ENCODE assay signal across 15 cellular contexts in genomic region chr10:36801660-36802059, GRCh38.
DNase-seq lines count a peak whose midpoint lies in the region; ATAC-seq, FAIRE-seq and TF ChIP-seq lines count a peak whose summit lies in the region.
"Had no signal": no experiment of that assay in that cellular context is flagged by ENCODE, and none has a peak within 500 bp of the region (broad histone marks: within the 10 kb centered on the region; RNA-seq: fewer than 3 reads in every experiment).

No MANE protein-coding gene starts in this region.

- H3K4me3 Mint-ChIP-seq in type B pancreatic cell: peak overlapping the region; percentile 32

- H3K4me3 ChIP-seq in SK-N-SH (ENCODE audit: low read depth in 2 of 2, low read length in 1 of 2) (no peak overlapping the region), coronary artery (no peak overlapping the region), mesodermal cell (ENCODE audit: extremely low read depth, insufficient read depth, low read length, poor library complexity, severe bottlenecking) (no peak overlapping the region)
- H3K4me3 ChIP-seq: BLaER1 treated with 17β-estradiol and CSF1 and Interleukin-3, amounts not matched to agents 10 nM and 100 nM; GM12878; GM23248 had no signal

- H3K4me2 ChIP-seq in SK-N-SH: no peak overlapping the region
- H3K4me2 ChIP-seq: BLaER1 treated with 17β-estradiol and CSF1 and Interleukin-3, amounts not matched to agents 10 nM and 100 nM had no signal

- TF ChIP-seq CTCF in SK-N-SH (IDR thresholded peaks at IDR 0.05) (no peak), coronary artery (IDR thresholded peaks at IDR 0.05) (no peak), type B pancreatic cell (conservative IDR thresholded peaks at IDR 0.05) (no peak)

- no peaks in the 10 kb centered on the region for H3K79me2 ChIP-seq in SK-N-SH (ENCODE audit: insufficient read depth)

- WGBS in SK-N-SH (ENCODE audit: low lambda C conversion rate): 57% methylated on average over 3 of the region's 3 CpGs
- 20 to 61% methylated on average over 1 to 3 of the region's 3 CpGs for WGBS in mesodermal cell (ENCODE audit: insufficient coverage in 2 of 2), 2 experiments

- POLR2A ChIA-PET in SK-N-SH (lab: Yijun Ruan, JAX): no interaction called here

- H2AFZ ChIP-seq in SK-N-SH (ENCODE audit: low read depth): no peak overlapping the region
- H2AFZ ChIP-seq: GM23248 had no signal

- H3K27ac ChIP-seq in SK-N-SH (ENCODE audit: low read depth in 2 of 2, low read length in 1 of 2): peak overlapping the region in 1 of 2 experiments; percentile 89; a peak in 2 of 4 replicates
- peak overlapping the region; percentile 5 to 19 for H3K27ac ChIP-seq in coronary artery
- peak overlapping the region; percentile 54 for H3K27ac ChIP-seq in mesodermal cell (ENCODE audit: low read depth, low read length, severe bottlenecking)
- H3K27ac ChIP-seq: BLaER1 treated with 17β-estradiol and CSF1 and Interleukin-3, amounts not matched to agents 10 nM and 100 nM; GM23248 had no signal

- no peak for TF ChIP-seq RAD21 in SK-N-SH (IDR thresholded peaks at IDR 0.05; ENCODE audit: low read length)

- DNase-seq in SK-N-SH (no peak), coronary artery (ENCODE audit: low spot score) (no peak), type B pancreatic cell (ENCODE audit: extremely low spot score, unreplicated experiment) (no peak), HTR-8/SVneo (ENCODE audit: insufficient read length, low spot score) (no peak), G401 (ENCODE audit: low spot score) (no peak)
- DNase-seq: DMS53, NCI-H1048, NCI-H146 had no signal

- H3K27me3 Mint-ChIP-seq in type B pancreatic cell: no peaks in the 10 kb centered on the region

- H4K20me1 ChIP-seq in SK-N-SH (ENCODE audit: insufficient read depth): no peaks in the 10 kb centered on the region
- H4K20me1 ChIP-seq: BLaER1 treated with 17β-estradiol and CSF1 and Interleukin-3, amounts not matched to agents 10 nM and 100 nM had no signal

- H3K36me3 Mint-ChIP-seq in type B pancreatic cell: no peaks in the 10 kb centered on the region

- in situ Hi-C loops in G401 (cut with HindIII; ENCODE audit: low sequenced_read_pairs): no loop called here

- no peak overlapping the region for H3K9ac ChIP-seq in SK-N-SH
- H3K9ac ChIP-seq: BLaER1 treated with 17β-estradiol and CSF1 and Interleukin-3, amounts not matched to agents 10 nM and 100 nM; GM23248 had no signal

- no peak overlapping the region for H3K27ac Mint-ChIP-seq in type B pancreatic cell

- peaks cover 25% of the 10 kb centered on the region for H3K4me1 Mint-ChIP-seq in type B pancreatic cell (ENCODE audit: unreplicated experiment)

- H3K27me3 ChIP-seq in SK-N-SH (ENCODE audit: insufficient read depth): no peaks in the 10 kb centered on the region
- H3K27me3 ChIP-seq: BLaER1 treated with 17β-estradiol and CSF1 and Interleukin-3, amounts not matched to agents 10 nM and 100 nM had no signal

- TF ChIP-seq EP300 in SK-N-SH (IDR thresholded peaks at IDR 0.05; ENCODE audit: borderline replicate concordance in 1 of 2, low read depth in 1 of 2, low read length in 1 of 2): no peak

- no peaks in the 10 kb centered on the region for H3K9me2 ChIP-seq in SK-N-SH

- ATAC-seq in SK-N-SH treated with all-trans-retinoic acid at 6 μM for 48 hours (peak; percentile 11), GM21367 (IDR thresholded peaks at IDR 0.05; ENCODE audit: unreplicated experiment) (no peak)
- ATAC-seq: GM12878 had no signal

- H3K9me3 Mint-ChIP-seq in type B pancreatic cell: peaks cover 5% of the 10 kb centered on the region

- H3K36me3 ChIP-seq in SK-N-SH (replicated peaks in 1 of 2; ENCODE audit: control insufficient read depth in 1 of 2, insufficient read depth in 2 of 2, low read length in 1 of 2): no peaks in the 10 kb centered on the region
- no peaks in the 10 kb centered on the region for H3K36me3 ChIP-seq in mesodermal cell (ENCODE audit: control insufficient read depth, insufficient read depth, low read length)
- H3K36me3 ChIP-seq: BLaER1 treated with 17β-estradiol and CSF1 and Interleukin-3, amounts not matched to agents 10 nM and 100 nM had no signal

- CTCF ChIA-PET in SK-N-SH (lab: Yijun Ruan, JAX): interaction anchor here (1.0 to 2.0 kb wide), 4 partner anchors 22 to 1166 kb away, joined by 3 to 6 read pairs (median 6); no protein-coding TSS in a partner anchor

- H3F3A ChIP-seq in SK-N-SH (replicated peaks; ENCODE audit: insufficient read depth): no peaks in the 10 kb centered on the region

- no peaks in the 10 kb centered on the region for H3K9me3 ChIP-seq in SK-N-SH
- no peaks in the 10 kb centered on the region for H3K9me3 ChIP-seq in mesodermal cell (ENCODE audit: control insufficient read depth, low read length)
- H3K9me3 ChIP-seq: BLaER1 treated with 17β-estradiol and CSF1 and Interleukin-3, amounts not matched to agents 10 nM and 100 nM had no signal

- peaks cover 15 to 23% of the 10 kb centered on the region in 2 experiments; a peak in 3 of 4 replicates for H3K4me1 ChIP-seq in SK-N-SH (ENCODE audit: control insufficient read depth in 1 of 2, insufficient read depth in 2 of 2, low read depth in 1 of 2, low read length in 1 of 2)
- H3K4me1 ChIP-seq in mesodermal cell (ENCODE audit: control insufficient read depth, insufficient read depth, low read length, poor library complexity, severe bottlenecking): no peaks in the 10 kb centered on the region
- H3K4me1 ChIP-seq: BLaER1 treated with 17β-estradiol and CSF1 and Interleukin-3, amounts not matched to agents 10 nM and 100 nM had no signal

- no peak for FAIRE-seq in HTR-8/SVneo (lab: Jason Lieb, UNC)
- FAIRE-seq: GM12878, GM19239 had no signal

TF ChIP-seq in SK-N-SH treated with all-trans-retinoic acid at 6 μM for 48 hours, 23 proteins besides CTCF, POLR2A, EP300 and RAD21:
- TF ChIP-seq GLIS3 (CRISPR knock-in tag; IDR thresholded peaks at IDR 0.05) (no peak), ZC3H10 (CRISPR knock-in tag; IDR thresholded peaks at IDR 0.05) (no peak), OSR1 (CRISPR knock-in tag; IDR thresholded peaks at IDR 0.05) (no peak), TCF4 (CRISPR knock-in tag; IDR thresholded peaks at IDR 0.05; ENCODE audit: borderline replicate concordance) (no peak)

TF ChIP-seq in SK-N-SH, 30 proteins besides CTCF, POLR2A, EP300 and RAD21 (continues in another document):
- TF ChIP-seq YY1 (IDR thresholded peaks at IDR 0.05; ENCODE audit: low read depth): no peak
- no peak for TF ChIP-seq NFIC (IDR thresholded peaks at IDR 0.05; ENCODE audit: borderline replicate concordance)
- no peak for TF ChIP-seq JUND (IDR thresholded peaks at IDR 0.05)
- TF ChIP-seq ELF1 (IDR thresholded peaks at IDR 0.05): no peak
- no peak for TF ChIP-seq RXRA (IDR thresholded peaks at IDR 0.05; ENCODE audit: borderline replicate concordance, low read depth)
- TF ChIP-seq RCOR1 (IDR thresholded peaks at IDR 0.05; ENCODE audit: low read length): no peak
- TF ChIP-seq POLR2AphosphoS5 (IDR thresholded peaks at IDR 0.05; ENCODE audit: low read depth, low read length): no peak
- TF ChIP-seq REST (IDR thresholded peaks at IDR 0.05; ENCODE audit: low read depth, low read length): no peak
- no peak for TF ChIP-seq MEF2A (IDR thresholded peaks at IDR 0.05; ENCODE audit: borderline replicate concordance, low read depth)
- no peak for TF ChIP-seq SIN3A (IDR thresholded peaks at IDR 0.05; ENCODE audit: borderline replicate concordance, low read depth, low read length)
- TF ChIP-seq MAX (IDR thresholded peaks at IDR 0.05; ENCODE audit: low read depth): no peak
- no peak for TF ChIP-seq CHD2 (IDR thresholded peaks at IDR 0.05; ENCODE audit: low read length, partially characterized antibody)
- TF ChIP-seq RFX5 (IDR thresholded peaks at IDR 0.05; ENCODE audit: low read length): no peak
- TF ChIP-seq SMC3 (IDR thresholded peaks at IDR 0.05; ENCODE audit: low read depth, low read length): no peak
- no peak for TF ChIP-seq TAF1 (IDR thresholded peaks at IDR 0.05; ENCODE audit: borderline replicate concordance, low read depth, low read length)
- TF ChIP-seq IRF3 (IDR thresholded peaks at IDR 0.05; ENCODE audit: low read depth, low read length): no peak
